1 cellular context compared by ENCODE assay signal in the genomic region with DNA sequence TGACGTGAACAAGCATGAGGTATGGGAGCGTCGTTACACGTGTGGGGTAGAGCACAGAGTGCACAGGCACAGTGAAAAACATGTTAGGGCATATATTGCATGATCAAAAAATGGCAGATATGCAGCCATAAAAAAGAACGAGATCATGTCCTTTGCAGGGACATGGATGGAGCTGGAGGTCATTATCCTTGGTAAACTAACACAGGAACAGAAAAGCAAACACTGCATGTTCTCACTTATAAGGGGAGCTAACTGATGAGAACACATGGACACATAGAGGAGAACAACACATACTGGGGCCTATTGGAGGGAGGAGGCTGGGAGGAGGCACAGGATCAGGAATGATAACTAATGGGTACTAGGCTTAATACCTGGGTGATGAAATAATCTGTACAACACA.
TF ChIP-seq lines count a peak whose summit lies in the region.

No MANE protein-coding gene starts in this region.

TF ChIP-seq in HepG2, 621 proteins besides CTCF, POLR2A, EP300 and RAD21 (continued from another document):
- TF ChIP-seq, protein P1, sequence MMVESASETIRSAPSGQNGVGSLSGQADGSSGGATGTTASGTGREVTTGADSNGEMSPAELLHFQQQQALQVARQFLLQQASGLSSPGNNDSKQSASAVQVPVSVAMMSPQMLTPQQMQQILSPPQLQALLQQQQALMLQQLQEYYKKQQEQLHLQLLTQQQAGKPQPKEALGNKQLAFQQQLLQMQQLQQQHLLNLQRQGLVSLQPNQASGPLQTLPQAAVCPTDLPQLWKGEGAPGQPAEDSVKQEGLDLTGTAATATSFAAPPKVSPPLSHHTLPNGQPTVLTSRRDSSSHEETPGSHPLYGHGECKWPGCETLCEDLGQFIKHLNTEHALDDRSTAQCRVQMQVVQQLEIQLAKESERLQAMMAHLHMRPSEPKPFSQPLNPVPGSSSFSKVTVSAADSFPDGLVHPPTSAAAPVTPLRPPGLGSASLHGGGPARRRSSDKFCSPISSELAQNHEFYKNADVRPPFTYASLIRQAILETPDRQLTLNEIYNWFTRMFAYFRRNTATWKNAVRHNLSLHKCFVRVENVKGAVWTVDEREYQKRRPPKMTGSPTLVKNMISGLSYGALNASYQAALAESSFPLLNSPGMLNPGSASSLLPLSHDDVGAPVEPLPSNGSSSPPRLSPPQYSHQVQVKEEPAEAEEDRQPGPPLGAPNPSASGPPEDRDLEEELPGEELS (CRISPR knock-in tag; IDR thresholded peaks at IDR 0.05) = 0 out of 2 replicates have a peak, but pooled peaks have one; percentile 30
- 0 out of 2 replicates have a peak, but pooled peaks have one; percentile 21 for TF ChIP-seq SAP130 (CRISPR knock-in tag; IDR thresholded peaks at IDR 0.05; ENCODE audit: low read depth)
- TF ChIP-seq MED13 (CRISPR knock-in tag; IDR thresholded peaks at IDR 0.05) = no peak
